ENCODE assay signal across 12 cellular contexts in genomic region chr20:8094415-8094818, GRCh38. TPM values are rescaled to one million over a fixed set of nuclear protein-coding genes. Genes with fewer than 3 reads are reported as not detected.
A peak's percentile ranks its signal among the peaks of the same experiment; 100 is the strongest.
DNase-seq lines count a peak whose midpoint lies in the region; ATAC-seq and TF ChIP-seq lines count a peak whose summit lies in the region.
"Had no signal": no experiment of that assay in that cellular context is flagged by ENCODE, and none has a peak within 500 bp of the region (broad histone marks: within the 10 kb centered on the region; RNA-seq: fewer than 3 reads in every experiment).

No MANE protein-coding gene starts in this region.

- H3K4me3 ChIP-seq in ACC112 (ENCODE audit: low read depth, low read length) (peak overlapping the region; percentile 8; the same call in 1 of the 2 replicates), fibroblast of lung (replicated peaks in 1 of 4; ENCODE audit: control extremely low read depth in 1 of 4, insufficient read depth in 1 of 4, low read depth in 3 of 4, low read length in 4 of 4) (no peak overlapping the region)

- no peaks in the 10 kb centered on the region for H3K9me3 ChIP-seq in fibroblast of lung (ENCODE audit: control insufficient read depth, insufficient read depth, low read depth, low read length)

- no peak for TF ChIP-seq CTCF in fibroblast of lung (conservative IDR thresholded peaks at IDR 0.05 in 1 of 2, IDR thresholded peaks at IDR 0.05 in 1 of 2; ENCODE audit: low read depth in 1 of 2, low read length in 2 of 2)
- TF ChIP-seq CTCF in nephron (IDR thresholded peaks at IDR 0.05; ENCODE audit: unreplicated experiment in 3 of 3): no peak

- H2AFZ ChIP-seq in ACC112 (ENCODE audit: low read length, unreplicated experiment) (no peak overlapping the region), fibroblast of lung (ENCODE audit: low read length) (no peak overlapping the region)

- no peak for ATAC-seq in GM19463 (IDR thresholded peaks at IDR 0.05; ENCODE audit: unreplicated experiment)
- ATAC-seq in stimulated activated naive B cell treated with anti-CD40 and anti-IgM and Interleukin-4, amounts not matched to agents 10 μg/mL and 1 μg/mL and 100 μg/mL, for 72 hours (replicated peaks): no peak

- H3K4me1 Mint-ChIP-seq in nephron: peaks cover 8% of the 10 kb centered on the region
- no peaks in the 10 kb centered on the region for H3K4me1 Mint-ChIP-seq in stimulated activated naive B cell treated with anti-CD40 and anti-IgM and Interleukin-4, amounts not matched to agents 10 μg/mL and 1 μg/mL and 100 μg/mL, for 72 hours
- H3K4me1 Mint-ChIP-seq: CD4-positive, CD25-positive, alpha-beta regulatory T cell had no signal

- H3K36me3 Mint-ChIP-seq in nephron (ENCODE audit: low read depth): no peaks in the 10 kb centered on the region
- H3K36me3 Mint-ChIP-seq in stimulated activated naive B cell treated with anti-CD40 and anti-IgM and Interleukin-4, amounts not matched to agents 10 μg/mL and 1 μg/mL and 100 μg/mL, for 72 hours: no peaks in the 10 kb centered on the region
- H3K36me3 Mint-ChIP-seq: CD4-positive, CD25-positive, alpha-beta regulatory T cell had no signal

- H3K36me3 ChIP-seq in ACC112 (ENCODE audit: insufficient read depth, low read length): no peaks in the 10 kb centered on the region
- H3K36me3 ChIP-seq in fibroblast of lung (ENCODE audit: control insufficient read depth, insufficient read depth, low read length): no peaks in the 10 kb centered on the region

- H3K27ac ChIP-seq in ACC112 (ENCODE audit: low read depth, low read length) (peak overlapping the region; percentile 90), fibroblast of lung (ENCODE audit: insufficient read depth, low read length) (no peak overlapping the region)

- H3K79me2 ChIP-seq in ACC112 (ENCODE audit: control insufficient read depth, insufficient read depth, low read length, unreplicated experiment) (no peaks in the 10 kb centered on the region), fibroblast of lung (ENCODE audit: control insufficient read depth, insufficient read depth, low read length) (no peaks in the 10 kb centered on the region)

- H3K9ac ChIP-seq in fibroblast of lung (ENCODE audit: insufficient read depth, low read length): no peak overlapping the region

- no peaks in the 10 kb centered on the region for H3K9me3 Mint-ChIP-seq in nephron
- H3K9me3 Mint-ChIP-seq in stimulated activated naive B cell treated with anti-CD40 and anti-IgM and Interleukin-4, amounts not matched to agents 10 μg/mL and 1 μg/mL and 100 μg/mL, for 72 hours: no peaks in the 10 kb centered on the region

- peak overlapping the region; percentile 16 to 83 (median 57) for H3K27ac Mint-ChIP-seq in nephron
- H3K27ac Mint-ChIP-seq in stimulated activated naive B cell treated with anti-CD40 and anti-IgM and Interleukin-4, amounts not matched to agents 10 μg/mL and 1 μg/mL and 100 μg/mL, for 72 hours: no peak overlapping the region
- H3K27ac Mint-ChIP-seq: CD4-positive, CD25-positive, alpha-beta regulatory T cell had no signal

- H3K27me3 ChIP-seq in ACC112 (ENCODE audit: insufficient read depth, low read length) (no peaks in the 10 kb centered on the region), fibroblast of lung (ENCODE audit: control insufficient read depth, insufficient read depth, low read length) (no peaks in the 10 kb centered on the region)

- H4K20me1 ChIP-seq in fibroblast of lung (ENCODE audit: control insufficient read depth, extremely low read depth, insufficient read depth, low read length): no peaks in the 10 kb centered on the region

- DNase-seq in NCI-H2171 treated with DMSO at 0.1 percent for 48 hours (lab: John Stamatoyannopoulos, UW): peak; percentile 57
- peak; percentile 5 to 92 for DNase-seq in fibroblast of lung (ENCODE audit: low read depth in 2 of 2)
- no peak for DNase-seq in T-helper 1 cell
- no peak for DNase-seq in NCI-H526 (lab: John Stamatoyannopoulos, UW)
- no peak for DNase-seq in stimulated activated naive B cell treated with anti-CD40 and anti-IgM and Interleukin-4, amounts not matched to agents 10 μg/mL and 1 μg/mL and 100 μg/mL, for 72 hours
- DNase-seq: activated CD4-positive, CD25-positive, alpha-beta regulatory T cell; CD4-positive, CD25-positive, alpha-beta regulatory T cell; central memory CD4-positive, alpha-beta T cell; NCI-H2227 treated with DMSO at 0.1 percent for 48 hours had no signal

- H3K27me3 Mint-ChIP-seq in nephron (ENCODE audit: low read depth): no peaks in the 10 kb centered on the region
- no peaks in the 10 kb centered on the region for H3K27me3 Mint-ChIP-seq in stimulated activated naive B cell treated with anti-CD40 and anti-IgM and Interleukin-4, amounts not matched to agents 10 μg/mL and 1 μg/mL and 100 μg/mL, for 72 hours
- H3K27me3 Mint-ChIP-seq: CD4-positive, CD25-positive, alpha-beta regulatory T cell had no signal

- no peak overlapping the region for H3K4me3 Mint-ChIP-seq in nephron
- H3K4me3 Mint-ChIP-seq in stimulated activated naive B cell treated with anti-CD40 and anti-IgM and Interleukin-4, amounts not matched to agents 10 μg/mL and 1 μg/mL and 100 μg/mL, for 72 hours: no peak overlapping the region
- H3K4me3 Mint-ChIP-seq: CD4-positive, CD25-positive, alpha-beta regulatory T cell had no signal

- H3K4me1 ChIP-seq in ACC112 (ENCODE audit: control insufficient read depth, insufficient read depth, low read length, unreplicated experiment) (peaks cover 24% of the 10 kb centered on the region), fibroblast of lung (ENCODE audit: control insufficient read depth, extremely low read depth, insufficient read depth, low read length) (no peaks in the 10 kb centered on the region)

- H3K4me2 ChIP-seq in fibroblast of lung (ENCODE audit: extremely low read depth, insufficient read depth, low read length): no peak overlapping the region

RNA-seq across cellular contexts. Expression of gene PLCB1, which starts 37.6 kb away (rescaled TPM):
- 9.0 and 13.4 TPM in 2 replicates for total RNA-seq in fibroblast of lung
- polyA plus RNA-seq in fibroblast of lung: 14.5 and 23.3 TPM in 2 replicates
- polyA plus RNA-seq in fibroblast of lung (2012): 10.3 and 14.3 TPM in 2 replicates
- 8.1 and 13.2 TPM in 2 replicates for polyA minus RNA-seq in fibroblast of lung (ENCODE audit: low replicate concordance)

Comparison
In these comparisons a context has a peak if more than half of its experiments do, and no peak if none do; other contexts are left out.
1. DNase-seq: peak in NCI-H2171 treated with DMSO at 0.1 percent for 48 hours (single experiment) and fibroblast of lung (2 of 2); none in T-helper 1 cell (0 of 5), NCI-H526 (0 of 2) and stimulated activated naive B cell treated with anti-CD40 and anti-IgM and Interleukin-4, amounts not matched to agents 10 μg/mL and 1 μg/mL and 100 μg/mL, for 72 hours (single experiment).